In the genomic region with DNA sequence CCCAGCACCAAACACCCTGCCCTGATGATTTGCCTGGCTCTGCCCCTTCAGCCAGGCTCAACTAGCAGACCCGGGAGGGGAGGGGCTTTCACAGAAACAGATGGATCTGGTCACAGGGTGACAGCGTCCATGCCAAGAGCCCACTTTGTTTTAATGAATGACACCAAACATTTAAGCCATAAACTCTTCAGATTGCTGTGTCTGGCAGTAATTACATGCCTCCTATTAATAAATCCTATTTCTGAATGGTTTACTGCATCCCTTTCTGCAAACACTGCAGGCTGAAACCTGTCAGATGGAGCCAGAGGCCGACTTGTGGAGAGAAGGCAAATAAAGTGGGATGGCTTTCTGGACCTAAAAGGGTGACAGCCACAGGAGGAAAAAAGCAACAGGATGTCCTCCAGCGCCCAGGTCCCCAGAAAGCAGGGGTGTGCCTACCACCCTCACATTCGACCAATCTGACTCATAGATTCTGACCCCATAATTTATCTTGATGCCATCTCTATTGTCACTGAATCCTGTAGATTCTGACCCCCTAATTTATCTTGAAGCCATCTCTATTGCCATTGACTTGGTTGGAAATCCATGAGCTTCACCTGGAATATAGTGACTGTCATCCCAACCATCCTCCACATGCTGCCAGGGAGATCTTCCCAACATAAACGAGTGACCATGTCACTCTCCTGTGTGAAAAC, we compare ENCODE assay signal across 16 cellular contexts.
DNase-seq lines count a peak whose midpoint lies in the region; ATAC-seq and TF ChIP-seq lines count a peak whose summit lies in the region.
"Had no signal": no experiment of that assay in that cellular context is flagged by ENCODE, and none has a peak within 500 bp of the region (broad histone marks: within the 10 kb centered on the region; RNA-seq: fewer than 3 reads in every experiment).

No MANE protein-coding gene starts in this region.

- H3K27me3 ChIP-seq in sigmoid colon: no peaks in the 10 kb centered on the region

- H3K27ac ChIP-seq in sigmoid colon: peak overlapping the region in 3 of 4 donors; percentile 68 to 78 (median 74)

- no peaks in the 10 kb centered on the region for H3K4me1 Mint-ChIP-seq in brain
- H3K4me1 Mint-ChIP-seq: CD8-positive, alpha-beta memory T cell; naive thymus-derived CD4-positive, alpha-beta T cell; T-cell had no signal

- intact Hi-C loops in sigmoid colon (cut with DNase I): loop anchor here (10.0 kb wide), 1 partner anchor 1004 kb away; no protein-coding TSS in a partner anchor

- no peak for TF ChIP-seq EP300 in sigmoid colon (IDR thresholded peaks at IDR 0.05)

- H3K36me3 Mint-ChIP-seq in brain: no peaks in the 10 kb centered on the region
- H3K36me3 Mint-ChIP-seq: CD8-positive, alpha-beta memory T cell; naive thymus-derived CD4-positive, alpha-beta T cell; T-cell had no signal

- ATAC-seq in HG03439 (IDR thresholded peaks at IDR 0.05; ENCODE audit: unreplicated experiment): no peak
- ATAC-seq: naive thymus-derived CD4-positive, alpha-beta T cell; T-cell had no signal

- 66 to 69% methylated on average over 6 of the region's 6 CpGs for WGBS in sigmoid colon, 2 donors

- peaks cover 3% of the 10 kb centered on the region for H3K27me3 Mint-ChIP-seq in brain
- H3K27me3 Mint-ChIP-seq: T-cell had no signal

- H3K4me3 Mint-ChIP-seq in brain: no peak overlapping the region
- H3K4me3 Mint-ChIP-seq: CD8-positive, alpha-beta memory T cell; naive thymus-derived CD4-positive, alpha-beta T cell; T-cell had no signal

- peak overlapping the region in 4 of 5 experiments; percentile 27 to 72 (median 38) for H3K27ac Mint-ChIP-seq in brain
- H3K27ac Mint-ChIP-seq: activated T-helper 2 cell treated with anti-CD3 and anti-CD28 coated beads, Interferon-gamma antibody, Interleukin-2, Interleukin-4, amounts not matched to agents 10 μg/mL and 5 μg/mL and 100 μg/mL, durations not matched to agents 14 hours and 24 hours and 36 hours; CD8-positive, alpha-beta memory T cell; naive thymus-derived CD4-positive, alpha-beta T cell; T-cell had no signal

- DNase-seq in NCI-H1092 treated with DMSO at 0.1 percent for 48 hours (lab: John Stamatoyannopoulos, UW): peak; percentile 42
- no peak for DNase-seq in NCI-H1092 (lab: John Stamatoyannopoulos, UW)
- DNase-seq in NCI-H2081 (lab: John Stamatoyannopoulos, UW): peak; percentile 70 to 92
- DNase-seq in sigmoid colon: peak; percentile 62
- no peak for DNase-seq in central memory CD4-positive, alpha-beta T cell
- DNase-seq in stimulated activated CD8-positive, alpha-beta memory T cell treated with anti-CD3 and anti-CD28 coated beads, Interleukin-4, amount 100 ng/mL, for 48 hours: no peak
- DNase-seq: 8988T; CD8-positive, alpha-beta memory T cell; GF-D8; HCEC 1CT; naive thymus-derived CD4-positive, alpha-beta T cell; NCI-H510A treated with DMSO at 0.1 percent for 48 hours; T-cell had no signal

- peaks cover 0 to 78% (median 68%) of the 10 kb centered on the region in 4 donors for H3K4me1 ChIP-seq in sigmoid colon

- no peak overlapping the region for H3K4me3 ChIP-seq in sigmoid colon

- no peaks in the 10 kb centered on the region for H3K9me3 ChIP-seq in sigmoid colon

- TF ChIP-seq CTCF in brain (conservative IDR thresholded peaks at IDR 0.05): no peak
- TF ChIP-seq CTCF in sigmoid colon (IDR thresholded peaks at IDR 0.05): peak in 1 of 4 experiments; percentile 10

- no peak for TF ChIP-seq POLR2A in sigmoid colon (IDR thresholded peaks at IDR 0.05)

- peaks cover 0 to 2% (median 0%) of the 10 kb centered on the region in 5 experiments for H3K9me3 Mint-ChIP-seq in brain
- H3K9me3 Mint-ChIP-seq: activated T-helper 2 cell treated with anti-CD3 and anti-CD28 coated beads, Interferon-gamma antibody, Interleukin-2, Interleukin-4, amounts not matched to agents 10 μg/mL and 5 μg/mL and 100 μg/mL, durations not matched to agents 14 hours and 24 hours and 36 hours; CD8-positive, alpha-beta memory T cell; T-cell had no signal

- H3K36me3 ChIP-seq in sigmoid colon: no peaks in the 10 kb centered on the region

Comparison
In these comparisons a context has a peak if more than half of its experiments do, and no peak if none do; other contexts are left out.
1. DNase-seq: peak in NCI-H1092 treated with DMSO at 0.1 percent for 48 hours (single experiment), NCI-H2081 (2 of 2) and sigmoid colon (single experiment); none in NCI-H1092 (single experiment), central memory CD4-positive, alpha-beta T cell (single experiment) and stimulated activated CD8-positive, alpha-beta memory T cell treated with anti-CD3 and anti-CD28 coated beads, Interleukin-4, amount 100 ng/mL, for 48 hours (single experiment).